ENCODE assay signal across 8 cellular contexts in the genomic region with DNA sequence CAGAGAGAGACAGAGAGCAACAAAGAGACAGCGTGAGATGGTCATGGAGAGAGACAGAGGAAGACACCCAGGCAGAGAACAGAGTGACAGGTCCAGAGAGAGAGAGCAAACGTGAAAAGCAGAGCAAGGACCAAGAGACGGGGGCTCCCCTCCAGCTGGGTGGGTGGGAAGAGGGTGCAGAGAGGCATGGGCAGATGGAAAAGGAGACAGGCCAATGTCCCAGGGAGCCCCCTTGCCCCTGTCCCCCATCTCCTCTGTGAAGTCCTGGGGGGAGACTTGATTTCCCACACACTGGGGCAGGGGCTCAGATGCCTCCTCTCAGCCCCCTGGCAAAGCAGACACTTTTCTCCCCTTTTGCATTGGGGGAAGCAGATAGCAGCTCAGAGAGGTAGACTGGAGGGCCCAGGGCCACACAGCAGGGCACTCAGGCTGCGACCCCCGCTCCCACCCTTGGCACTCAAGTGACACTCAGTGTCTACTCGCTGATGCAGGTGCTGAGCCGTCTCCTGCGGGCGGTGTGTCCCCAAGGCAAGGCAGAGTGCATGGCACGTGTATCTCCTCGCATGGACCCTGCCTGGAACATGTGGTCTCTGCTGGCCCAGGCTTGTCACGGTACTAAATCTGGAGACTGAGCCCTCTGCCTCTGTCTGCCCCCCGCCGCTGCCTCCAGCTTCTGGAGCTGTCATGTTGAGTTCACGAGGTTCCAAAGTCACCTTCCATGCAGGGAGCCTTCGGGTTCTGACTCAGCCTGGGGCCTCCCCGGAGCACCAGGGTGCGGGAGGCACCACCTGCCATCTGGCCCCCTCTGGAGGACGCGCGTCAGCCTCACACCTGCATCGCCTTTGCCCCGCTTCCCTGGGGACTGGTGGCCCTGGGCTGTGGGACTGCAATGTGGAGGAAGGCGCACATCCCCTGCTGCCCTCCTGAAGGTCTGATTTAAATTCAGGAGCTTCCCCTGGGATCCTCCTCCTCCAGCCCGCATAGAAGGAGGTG.
DNase-seq lines count a peak whose midpoint lies in the region; ATAC-seq and TF ChIP-seq lines count a peak whose summit lies in the region.

No MANE protein-coding gene starts in this region.

- ATAC-seq in GM19351 (IDR thresholded peaks at IDR 0.05; ENCODE audit: unreplicated experiment) (peak; percentile 41), memory B cell (ENCODE audit: low read depth) (peak; percentile 30), GM21381 (IDR thresholded peaks at IDR 0.05; ENCODE audit: unreplicated experiment) (no peak), GM21515 (IDR thresholded peaks at IDR 0.05; ENCODE audit: unreplicated experiment) (no peak)

- H3K9me3 ChIP-seq in WERI-Rb-1 (ENCODE audit: severe bottlenecking), result no peaks in the 10 kb centered on the region

- no peak overlapping the region for H3K4me3 Mint-ChIP-seq in memory B cell
- H3K4me3 Mint-ChIP-seq in endothelial cell (ENCODE audit: unreplicated experiment), result no peak overlapping the region

- TF ChIP-seq CTCF in WERI-Rb-1 (IDR thresholded peaks at IDR 0.05; ENCODE audit: low read depth, low read length) (peak; percentile 44), endothelial cell (IDR thresholded peaks at IDR 0.05; ENCODE audit: unreplicated experiment) (no peak)

- peaks cover 11% of the 10 kb centered on the region for H3K27me3 Mint-ChIP-seq in memory B cell
- H3K27me3 Mint-ChIP-seq in endothelial cell (ENCODE audit: unreplicated experiment), result peaks cover 4% of the 10 kb centered on the region

- H3K27ac Mint-ChIP-seq in memory B cell, result no peak overlapping the region
- no peak overlapping the region for H3K27ac Mint-ChIP-seq in endothelial cell (ENCODE audit: unreplicated experiment)

- H3K9me3 Mint-ChIP-seq in memory B cell, result no peaks in the 10 kb centered on the region
- no peaks in the 10 kb centered on the region for H3K9me3 Mint-ChIP-seq in endothelial cell (ENCODE audit: unreplicated experiment)

- no peaks in the 10 kb centered on the region for H3K36me3 Mint-ChIP-seq in memory B cell
- H3K36me3 Mint-ChIP-seq in endothelial cell (ENCODE audit: low read depth, unreplicated experiment), result no peaks in the 10 kb centered on the region

- no peaks in the 10 kb centered on the region for H3K36me3 ChIP-seq in WERI-Rb-1

- H3K27me3 ChIP-seq in WERI-Rb-1 (ENCODE audit: insufficient read depth, low read depth, severe bottlenecking), result no peaks in the 10 kb centered on the region

- H3K27ac ChIP-seq in WERI-Rb-1, result no peak overlapping the region; the same call in 1 of the 2 replicates

- H3K4me1 Mint-ChIP-seq in memory B cell, result peaks cover 2% of the 10 kb centered on the region
- peaks cover 10% of the 10 kb centered on the region for H3K4me1 Mint-ChIP-seq in endothelial cell (ENCODE audit: unreplicated experiment)

- H3K4me3 ChIP-seq in WERI-Rb-1 (ENCODE audit: low read depth, low read length), result no peak overlapping the region

- DNase-seq in COLO668 (lab: John Stamatoyannopoulos, UW; ENCODE audit: unreplicated experiment) (peak; percentile 91), WERI-Rb-1 (peak; percentile 50), memory B cell (ENCODE audit: low spot score in 2 of 2) (no peak), inferior parietal cortex (ENCODE audit: extremely low spot score) (no peak), endothelial cell (ENCODE audit: low spot score) (no peak)

Comparison
In these comparisons a context has a peak if more than half of its experiments do, and no peak if none do; other contexts are left out.
1. DNase-seq: peak in COLO668 (single experiment) and WERI-Rb-1 (single experiment); none in memory B cell (0 of 2), inferior parietal cortex (single experiment) and endothelial cell (single experiment).
2. ATAC-seq: peak in GM19351 (single experiment) and memory B cell (single experiment); none in GM21381 (single experiment) and GM21515 (single experiment).